1 cellular context compared by ENCODE assay signal in the genomic region with DNA sequence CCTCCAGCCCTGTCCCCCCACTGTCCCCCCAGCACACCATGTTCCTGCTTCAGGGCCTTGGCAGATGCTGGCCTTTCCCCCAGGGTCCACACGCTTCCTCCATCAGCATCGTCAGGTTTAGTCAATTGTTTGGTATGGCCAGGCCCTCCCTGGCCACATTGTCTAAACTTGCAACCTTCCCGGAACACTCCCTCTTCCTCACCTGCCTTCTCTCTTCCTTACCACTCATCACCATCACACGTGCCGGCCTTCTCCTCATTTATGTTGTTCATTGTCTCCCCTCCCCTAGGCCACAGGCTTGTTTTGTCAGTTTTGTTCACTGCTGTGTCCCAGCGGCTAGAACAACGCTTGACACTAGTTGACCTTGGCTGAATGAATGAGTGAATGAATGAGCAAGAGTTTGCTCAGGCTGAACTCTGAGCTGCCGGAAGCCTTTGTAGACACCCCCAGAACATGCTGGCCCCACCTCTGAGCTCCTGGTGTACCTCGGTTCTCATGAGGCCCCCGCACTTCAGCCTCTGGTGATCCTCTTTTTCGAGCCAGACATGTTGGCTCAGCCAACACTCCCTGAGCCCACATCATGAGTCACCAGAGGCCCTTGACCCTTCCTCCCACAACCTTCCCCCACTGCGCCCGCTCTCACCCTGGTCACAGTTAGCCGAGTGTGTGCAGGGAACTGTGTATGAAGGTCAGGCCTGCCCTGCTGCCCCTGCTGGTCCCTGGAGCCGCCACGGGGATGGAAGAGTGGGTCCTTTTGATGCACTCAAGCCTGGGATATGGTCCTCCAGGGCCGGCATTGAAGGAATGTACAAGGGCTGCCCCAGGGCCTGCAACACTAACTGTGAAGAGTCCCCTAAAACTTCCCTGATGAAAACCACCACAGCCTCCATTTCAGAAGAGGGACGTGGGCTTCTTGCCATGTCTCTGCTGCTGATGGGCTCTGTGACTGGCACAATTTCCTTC.
TF ChIP-seq lines count a peak whose summit lies in the region.

No MANE protein-coding gene starts in this region.

TF ChIP-seq in SK-N-SH, 30 proteins besides CTCF, POLR2A, EP300 and RAD21 (continued from another document):
- TF ChIP-seq, protein P1, sequence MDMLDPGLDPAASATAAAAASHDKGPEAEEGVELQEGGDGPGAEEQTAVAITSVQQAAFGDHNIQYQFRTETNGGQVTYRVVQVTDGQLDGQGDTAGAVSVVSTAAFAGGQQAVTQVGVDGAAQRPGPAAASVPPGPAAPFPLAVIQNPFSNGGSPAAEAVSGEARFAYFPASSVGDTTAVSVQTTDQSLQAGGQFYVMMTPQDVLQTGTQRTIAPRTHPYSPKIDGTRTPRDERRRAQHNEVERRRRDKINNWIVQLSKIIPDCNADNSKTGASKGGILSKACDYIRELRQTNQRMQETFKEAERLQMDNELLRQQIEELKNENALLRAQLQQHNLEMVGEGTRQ (IDR thresholded peaks at IDR 0.05; ENCODE audit: borderline replicate concordance, low read depth, low read length), result no peak
- no peak for TF ChIP-seq SMC3 (IDR thresholded peaks at IDR 0.05; ENCODE audit: low read depth, low read length)
- TF ChIP-seq RXRA (IDR thresholded peaks at IDR 0.05; ENCODE audit: borderline replicate concordance, low read depth), result peak; percentile 44; the same call in 1 of the 2 replicates
- TF ChIP-seq GABPA (IDR thresholded peaks at IDR 0.05; ENCODE audit: low read depth), result no peak
- TF ChIP-seq ELF1 (IDR thresholded peaks at IDR 0.05), result no peak
- TF ChIP-seq NRF1 (IDR thresholded peaks at IDR 0.05; ENCODE audit: low read depth, low read length), result no peak
- TF ChIP-seq TAF1 (IDR thresholded peaks at IDR 0.05; ENCODE audit: borderline replicate concordance, low read depth, low read length), result no peak
- TF ChIP-seq RCOR1 (IDR thresholded peaks at IDR 0.05; ENCODE audit: low read length), result no peak
- TF ChIP-seq ZBTB33 (IDR thresholded peaks at IDR 0.05; ENCODE audit: borderline replicate concordance, low read depth), result no peak
- TF ChIP-seq FOXM1 (IDR thresholded peaks at IDR 0.05; ENCODE audit: low read depth), result no peak
- peak; percentile 62; the same call in 1 of the 2 replicates for TF ChIP-seq FOSL2 (IDR thresholded peaks at IDR 0.05; ENCODE audit: borderline replicate concordance, low read depth)
- no peak for TF ChIP-seq CHD2 (IDR thresholded peaks at IDR 0.05; ENCODE audit: low read length, partially characterized antibody)
- TF ChIP-seq USF1 (IDR thresholded peaks at IDR 0.05; ENCODE audit: borderline replicate concordance, low read depth), result no peak
